In genomic region chr19:1409204-1410005, GRCh38 we compare ENCODE assay signal across 1 cellular context.
TF ChIP-seq lines count a peak whose summit lies in the region.

No MANE protein-coding gene starts in this region.

TF ChIP-seq in GM12878, 131 proteins besides CTCF, POLR2A, EP300 and RAD21:
- TF ChIP-seq ZBTB33 (IDR thresholded peaks at IDR 0.05) (no peak), KLF5 (IDR thresholded peaks at IDR 0.05; ENCODE audit: partially characterized antibody) (no peak), PBX3 (IDR thresholded peaks at IDR 0.05; ENCODE audit: insufficient replicate concordance, low read depth, low read length) (no peak), CUX1 (IDR thresholded peaks at IDR 0.05; ENCODE audit: insufficient replicate concordance, low read depth, low read length) (no peak), MYB (IDR thresholded peaks at IDR 0.05; ENCODE audit: borderline replicate concordance, low read depth, low read length) (no peak), FOXK2 (IDR thresholded peaks at IDR 0.05) (no peak), SREBF2 (IDR thresholded peaks at IDR 0.05; ENCODE audit: low read length) (no peak), NFYA (IDR thresholded peaks at IDR 0.05; ENCODE audit: borderline replicate concordance, low read depth, low read length) (no peak)
